Comparison of ENCODE assay signal across 12 cellular contexts in genomic region chr2:26017464-26018183, GRCh38. TPM values are rescaled to one million over a fixed set of nuclear protein-coding genes. Genes with fewer than 3 reads are reported as not detected.
DNase-seq lines count a peak whose midpoint lies in the region; ATAC-seq and TF ChIP-seq lines count a peak whose summit lies in the region.
"Had no signal": no experiment of that assay in that cellular context is flagged by ENCODE, and none has a peak within 500 bp of the region (broad histone marks: within the 10 kb centered on the region; RNA-seq: fewer than 3 reads in every experiment).

No MANE protein-coding gene starts in this region.

- peaks cover 3% of the 10 kb centered on the region for H3K4me1 Mint-ChIP-seq in activated CD4-positive, alpha-beta T cell treated with anti-CD3 and anti-CD28 coated beads, Interleukin-2, amount 10 ng/mL, durations not matched to agents 24 days and 14 days

- H3K9me2 ChIP-seq in SK-N-SH: no peaks in the 10 kb centered on the region

- TF ChIP-seq CTCF in SK-N-SH (IDR thresholded peaks at IDR 0.05): no peak

- H4K20me1 ChIP-seq in SK-N-SH (ENCODE audit: insufficient read depth): no peaks in the 10 kb centered on the region

- no peak overlapping the region for H3K27ac Mint-ChIP-seq in activated CD4-positive, alpha-beta T cell treated with anti-CD3 and anti-CD28 coated beads, Interleukin-2, amount 10 ng/mL, durations not matched to agents 24 days and 14 days
- H3K27ac Mint-ChIP-seq: activated naive CD8-positive, alpha-beta T cell; effector memory CD8-positive, alpha-beta T cell; natural killer cell treated with Interleukin-12 subunit alpha and Interleukin-12 subunit beta and Interleukin-15 and Interleukin-18, amount 100 ng/mL, for 72 hours had no signal

- CTCF ChIA-PET in SK-N-SH (lab: Yijun Ruan, JAX): interaction anchor here (1.1 to 3.3 kb wide), 5 partner anchors 10 to 127 kb away, joined by 4 to 10 read pairs (median 6); no protein-coding TSS in a partner anchor

- WGBS in SK-N-SH (ENCODE audit: low lambda C conversion rate): 88% methylated on average over 5 of the region's 5 CpGs

- peak overlapping the region; percentile 66 for H2AFZ ChIP-seq in SK-N-SH (ENCODE audit: low read depth)

- H3F3A ChIP-seq in SK-N-SH (replicated peaks; ENCODE audit: insufficient read depth): peaks cover 15% of the 10 kb centered on the region

- TF ChIP-seq RAD21 in SK-N-SH (IDR thresholded peaks at IDR 0.05; ENCODE audit: low read length): no peak

- peak overlapping the region; percentile 33; the same call in 1 of the 2 replicates for H3K9ac ChIP-seq in SK-N-SH
- H3K9ac ChIP-seq in skeletal muscle satellite cell (ENCODE audit: low read depth, low read length): peak overlapping the region; percentile 37

- ATAC-seq in GM19025 (IDR thresholded peaks at IDR 0.05; ENCODE audit: low read depth, unreplicated experiment): peak; percentile 16
- ATAC-seq in HG02981 (IDR thresholded peaks at IDR 0.05; ENCODE audit: unreplicated experiment): no peak
- ATAC-seq in HG02840 (IDR thresholded peaks at IDR 0.05; ENCODE audit: low FRiP score, unreplicated experiment): no peak
- ATAC-seq: effector memory CD8-positive, alpha-beta T cell had no signal

- H3K9me3 Mint-ChIP-seq in activated CD4-positive, alpha-beta T cell treated with anti-CD3 and anti-CD28 coated beads, Interleukin-2, amount 10 ng/mL, durations not matched to agents 24 days and 14 days: no peaks in the 10 kb centered on the region
- H3K9me3 Mint-ChIP-seq: effector memory CD8-positive, alpha-beta T cell; natural killer cell treated with Interleukin-12 subunit alpha and Interleukin-12 subunit beta and Interleukin-15 and Interleukin-18, amount 100 ng/mL, for 72 hours had no signal

- TF ChIP-seq EP300 in SK-N-SH (IDR thresholded peaks at IDR 0.05; ENCODE audit: borderline replicate concordance in 1 of 2, low read depth in 1 of 2, low read length in 1 of 2): no peak

- H3K27me3 ChIP-seq in SK-N-SH (ENCODE audit: insufficient read depth) (no peaks in the 10 kb centered on the region), skeletal muscle satellite cell (ENCODE audit: control insufficient read depth, insufficient read depth, low read length) (no peaks in the 10 kb centered on the region)

- H3K9me3 ChIP-seq in SK-N-SH (no peaks in the 10 kb centered on the region), skeletal muscle satellite cell (replicated peaks; ENCODE audit: low read length) (no peaks in the 10 kb centered on the region)

- no peak overlapping the region for H3K4me3 Mint-ChIP-seq in activated CD4-positive, alpha-beta T cell treated with anti-CD3 and anti-CD28 coated beads, Interleukin-2, amount 10 ng/mL, durations not matched to agents 24 days and 14 days
- H3K4me3 Mint-ChIP-seq: activated naive CD8-positive, alpha-beta T cell; CD4-positive, alpha-beta memory T cell; effector memory CD8-positive, alpha-beta T cell; natural killer cell treated with Interleukin-12 subunit alpha and Interleukin-12 subunit beta and Interleukin-15 and Interleukin-18, amount 100 ng/mL, for 72 hours had no signal

- H3K27ac ChIP-seq in SK-N-SH (ENCODE audit: low read depth in 2 of 2, low read length in 1 of 2): peak overlapping the region; percentile 11 to 70; a peak in 3 of 4 replicates

- H3K36me3 Mint-ChIP-seq in activated CD4-positive, alpha-beta T cell treated with anti-CD3 and anti-CD28 coated beads, Interleukin-2, amount 10 ng/mL, durations not matched to agents 24 days and 14 days (ENCODE audit: low read depth): no peaks in the 10 kb centered on the region
- H3K36me3 Mint-ChIP-seq: activated naive CD8-positive, alpha-beta T cell; CD4-positive, alpha-beta memory T cell; natural killer cell treated with Interleukin-12 subunit alpha and Interleukin-12 subunit beta and Interleukin-15 and Interleukin-18, amount 100 ng/mL, for 72 hours had no signal

- no peaks in the 10 kb centered on the region for H3K79me2 ChIP-seq in SK-N-SH (ENCODE audit: insufficient read depth)

- H3K27me3 Mint-ChIP-seq in activated CD4-positive, alpha-beta T cell treated with anti-CD3 and anti-CD28 coated beads, Interleukin-2, amount 10 ng/mL, durations not matched to agents 24 days and 14 days: peaks cover 2% of the 10 kb centered on the region
- H3K27me3 Mint-ChIP-seq: activated naive CD8-positive, alpha-beta T cell; CD4-positive, alpha-beta memory T cell; effector memory CD8-positive, alpha-beta T cell; natural killer cell treated with Interleukin-12 subunit alpha and Interleukin-12 subunit beta and Interleukin-15 and Interleukin-18, amount 100 ng/mL, for 72 hours had no signal

- DNase-seq in SK-N-SH (no peak), glomerular visceral epithelial cell (ENCODE audit: extremely low spot score) (peak; percentile 48), SK-N-DZ (ENCODE audit: low spot score) (no peak)
- no peak for DNase-seq in activated CD4-positive, alpha-beta T cell treated with anti-CD3 and anti-CD28 coated beads, Interleukin-2, amount 10 ng/mL, durations not matched to agents 24 days and 14 days
- DNase-seq: CD4-positive, alpha-beta memory T cell; effector memory CD8-positive, alpha-beta T cell had no signal

- intact Hi-C loops in activated CD4-positive, alpha-beta T cell treated with anti-CD3 and anti-CD28 coated beads, Interleukin-2, amount 10 ng/mL, durations not matched to agents 24 days and 14 days (cut with micrococcal nuclease): no loop called here

- H3K4me2 ChIP-seq in SK-N-SH (peak overlapping the region; percentile 35; the same call in 1 of the 2 replicates), skeletal muscle satellite cell (ENCODE audit: low read length) (peak overlapping the region; percentile 32)

- H3K4me3 ChIP-seq in SK-N-SH (ENCODE audit: low read depth in 2 of 2, low read length in 1 of 2): no peak overlapping the region
- no peak overlapping the region for H3K4me3 ChIP-seq in skeletal muscle satellite cell (ENCODE audit: low read length)

- H3K4me1 ChIP-seq in SK-N-SH (ENCODE audit: control insufficient read depth in 1 of 2, insufficient read depth in 2 of 2, low read depth in 1 of 2, low read length in 1 of 2): peaks cover 7 to 18% of the 10 kb centered on the region in 2 experiments; a peak in 3 of 4 replicates
- peaks cover 18% of the 10 kb centered on the region for H3K4me1 ChIP-seq in skeletal muscle satellite cell (ENCODE audit: control insufficient read depth, insufficient read depth, low read length)

- H3K36me3 ChIP-seq in SK-N-SH (replicated peaks in 1 of 2; ENCODE audit: control insufficient read depth in 1 of 2, insufficient read depth in 2 of 2, low read length in 1 of 2): no peaks in the 10 kb centered on the region
- H3K36me3 ChIP-seq in skeletal muscle satellite cell (ENCODE audit: insufficient read depth, low read length): no peaks in the 10 kb centered on the region

- POLR2A ChIA-PET in SK-N-SH (lab: Yijun Ruan, JAX): interaction anchor here (0.6 to 1.4 kb wide), 3 partner anchors 16 to 470 kb away, joined by 3 to 4 read pairs (median 4); partner anchors contain the start of gene RAB10

TF ChIP-seq in SK-N-SH, 30 proteins besides CTCF, POLR2A, EP300 and RAD21 (continues in another document):
- TF ChIP-seq NRF1 (IDR thresholded peaks at IDR 0.05; ENCODE audit: low read depth, low read length) (no peak), YY1 (IDR thresholded peaks at IDR 0.05; ENCODE audit: low read depth) (no peak), MAX (IDR thresholded peaks at IDR 0.05; ENCODE audit: low read depth) (no peak), MXI1 (IDR thresholded peaks at IDR 0.05; ENCODE audit: low read depth, low read length) (no peak), SIN3A (IDR thresholded peaks at IDR 0.05; ENCODE audit: borderline replicate concordance, low read depth, low read length) (no peak), RFX5 (IDR thresholded peaks at IDR 0.05; ENCODE audit: low read length) (no peak), GATA2 (CRISPR knock-in tag; IDR thresholded peaks at IDR 0.05) (no peak), FOXM1 (IDR thresholded peaks at IDR 0.05; ENCODE audit: low read depth) (no peak), PBX3 (IDR thresholded peaks at IDR 0.05) (no peak), TCF12 (IDR thresholded peaks at IDR 0.05) (no peak), MEF2A (IDR thresholded peaks at IDR 0.05; ENCODE audit: borderline replicate concordance, low read depth) (no peak), FOXJ3 (CRISPR knock-in tag; IDR thresholded peaks at IDR 0.05) (no peak), RXRA (IDR thresholded peaks at IDR 0.05; ENCODE audit: borderline replicate concordance, low read depth) (no peak)

RNA-seq across cellular contexts. Expression of gene RAB10, which starts 16.3 kb away (rescaled TPM):
- polyA plus RNA-seq in SK-N-SH (2012; rRNA removed): 47.5 and 57.5 TPM in 2 replicates
- polyA plus RNA-seq in SK-N-SH (2012; cell fraction: cytosol; rRNA removed): 67.5 and 114 TPM in 2 replicates
- polyA plus RNA-seq in SK-N-SH (2012; cell fraction: nucleus; rRNA removed): 40.9 and 56.5 TPM in 2 replicates
- total RNA-seq in skeletal muscle satellite cell (2012; rRNA removed): 144 and 152 TPM in 2 replicates
- polyA plus RNA-seq in SK-N-DZ (2014; cell fraction: cytosol; rRNA removed): 62.8 and 89.0 TPM in 2 replicates
- polyA plus RNA-seq in SK-N-DZ (2014; cell fraction: nucleus; rRNA removed): 24.8 and 32.8 TPM in 2 replicates
- total RNA-seq in activated CD4-positive, alpha-beta T cell treated with anti-CD3 and anti-CD28 coated beads, Interleukin-2, amount 10 ng/mL, durations not matched to agents 24 days and 14 days: 133 and 141 TPM in 2 replicates

RNA-seq across cellular contexts. Expression of gene KIF3C, which starts 35.3 kb away (rescaled TPM):
- polyA plus RNA-seq in SK-N-SH (2012; rRNA removed): 18.6 and 29.5 TPM in 2 replicates
- polyA plus RNA-seq in SK-N-SH (2012; cell fraction: cytosol; rRNA removed): 21.2 and 22.1 TPM in 2 replicates
- 14.0 and 19.1 TPM in 2 replicates for polyA plus RNA-seq in SK-N-SH (2012; cell fraction: nucleus; rRNA removed)
- 6.8 and 8.7 TPM in 2 replicates for total RNA-seq in skeletal muscle satellite cell (2012; rRNA removed)
- 12.0 and 16.5 TPM in 2 replicates for polyA plus RNA-seq in SK-N-DZ (2014; cell fraction: cytosol; rRNA removed)
- 6.2 and 7.4 TPM in 2 replicates for polyA plus RNA-seq in SK-N-DZ (2014; cell fraction: nucleus; rRNA removed)
- total RNA-seq in activated CD4-positive, alpha-beta T cell treated with anti-CD3 and anti-CD28 coated beads, Interleukin-2, amount 10 ng/mL, durations not matched to agents 24 days and 14 days: 6.2 and 6.7 TPM in 2 replicates
